1 cellular context compared by ENCODE assay signal in the genomic region with DNA sequence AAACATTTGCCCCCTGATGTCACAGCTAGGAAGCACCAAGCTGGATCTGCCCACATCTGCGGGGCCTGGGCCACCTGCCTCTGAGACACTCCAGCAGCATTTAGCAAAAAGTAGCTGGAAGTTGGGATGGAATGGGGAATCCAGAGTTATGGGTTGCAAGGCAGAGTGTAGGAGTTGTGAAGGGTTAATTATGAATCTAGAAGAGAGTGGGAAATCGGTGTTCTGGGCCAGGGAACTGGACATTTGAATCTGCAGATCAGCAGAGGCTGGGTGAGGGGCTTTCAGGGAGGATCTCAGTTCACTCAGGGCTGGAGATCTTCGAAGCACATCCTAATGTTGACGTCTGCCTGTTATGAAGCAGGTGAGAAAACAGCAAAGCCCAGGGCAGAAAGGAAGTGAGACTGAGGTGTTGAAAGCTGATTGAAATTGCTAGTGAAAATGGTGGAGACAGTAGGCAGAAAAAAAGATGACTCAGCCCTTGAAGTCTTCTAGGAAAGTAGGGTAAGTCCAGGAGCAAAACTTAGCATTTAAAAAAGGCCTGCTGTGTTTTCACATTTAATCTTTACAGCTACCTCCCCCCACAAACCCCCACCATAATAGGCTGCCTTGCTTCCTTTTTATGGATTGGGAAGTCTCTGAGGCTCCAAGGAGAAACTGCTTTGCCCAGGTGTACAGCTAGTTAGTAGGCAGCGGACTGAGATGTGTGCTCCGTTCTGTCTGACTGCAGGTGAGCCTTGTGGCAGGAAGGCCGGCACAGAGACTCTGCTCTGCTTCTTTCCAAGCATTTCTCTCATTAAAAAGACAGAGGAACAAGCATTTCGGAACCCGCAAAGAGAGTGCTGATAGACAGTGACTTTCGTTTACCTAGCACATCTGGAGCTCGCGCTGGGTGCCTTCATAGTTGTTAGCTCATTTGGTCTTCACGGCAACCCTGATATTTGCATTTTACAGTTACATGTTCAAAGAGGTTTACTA.
TF ChIP-seq lines count a peak whose summit lies in the region.

No MANE protein-coding gene starts in this region.

TF ChIP-seq in K562, 482 proteins besides CTCF, POLR2A, EP300 and RAD21 (continued from another document):
- TF ChIP-seq BCLAF1 (IDR thresholded peaks at IDR 0.05; ENCODE audit: borderline replicate concordance in 1 of 2, control insufficient read depth in 1 of 2, low read depth in 2 of 2, low read length in 1 of 2) (no peak), PBX2 (CRISPR knock-in tag; IDR thresholded peaks at IDR 0.05; ENCODE audit: low read depth) (no peak), PBX2 (tag; conservative IDR thresholded peaks at IDR 0.05; ENCODE audit: low read depth) (peak; percentile 77), POLR3G (IDR thresholded peaks at IDR 0.05; ENCODE audit: extremely low read depth, insufficient read length, insufficient replicate concordance) (no peak), ZNF436 (CRISPR knock-in tag; IDR thresholded peaks at IDR 0.05) (no peak), ASH1L (IDR thresholded peaks at IDR 0.05; ENCODE audit: borderline replicate concordance, low read depth, partially characterized antibody) (no peak), SIRT6 (IDR thresholded peaks at IDR 0.05; ENCODE audit: low read depth, low read length) (no peak), AFF1 (IDR thresholded peaks at IDR 0.05; ENCODE audit: low read depth in 1 of 2, partially characterized antibody in 2 of 2) (no peak), PRMT5 (CRISPR knock-in tag; IDR thresholded peaks at IDR 0.05) (no peak), HDAC3 (IDR thresholded peaks at IDR 0.05; ENCODE audit: borderline replicate concordance, partially characterized antibody) (no peak), MAFG (tag; conservative IDR thresholded peaks at IDR 0.05) (peak; percentile 91), MYBL2 (IDR thresholded peaks at IDR 0.05; ENCODE audit: low read depth) (no peak), MYBL2 (CRISPR knock-in tag; IDR thresholded peaks at IDR 0.05; ENCODE audit: borderline replicate concordance) (no peak), TOE1 (IDR thresholded peaks at IDR 0.05; ENCODE audit: borderline replicate concordance) (no peak), TOE1 (CRISPR knock-in tag; IDR thresholded peaks at IDR 0.05; ENCODE audit: borderline replicate concordance, low read depth) (no peak), MYNN (IDR thresholded peaks at IDR 0.05) (no peak), MYNN (CRISPR knock-in tag; IDR thresholded peaks at IDR 0.05) (no peak), EHMT2 (IDR thresholded peaks at IDR 0.05) (peak; percentile 54; the same call in 1 of the 2 replicates), KLF6 (CRISPR knock-in tag; IDR thresholded peaks at IDR 0.05; ENCODE audit: borderline replicate concordance) (no peak), PHTF2 (CRISPR knock-in tag; IDR thresholded peaks at IDR 0.05) (no peak), SAP30 (IDR thresholded peaks at IDR 0.05; ENCODE audit: borderline replicate concordance, insufficient read depth, low read depth, low read length, poor library complexity, severe bottlenecking) (no peak), TAF9B (IDR thresholded peaks at IDR 0.05; ENCODE audit: partially characterized antibody) (no peak), IRF9 (tag; IDR thresholded peaks at IDR 0.05) (no peak), BCOR (IDR thresholded peaks at IDR 0.05) (0 out of 2 replicates have a peak, but pooled peaks have one; percentile 35), SAFB (IDR thresholded peaks at IDR 0.05; ENCODE audit: borderline replicate concordance, low read depth, low read length) (no peak), NRF1 (conservative IDR thresholded peaks at IDR 0.05 in 1 of 2, IDR thresholded peaks at IDR 0.05 in 1 of 2) (no peak), NELFE (IDR thresholded peaks at IDR 0.05; ENCODE audit: insufficient read depth, insufficient read length) (no peak)
- TF ChIP-seq, protein P1, sequence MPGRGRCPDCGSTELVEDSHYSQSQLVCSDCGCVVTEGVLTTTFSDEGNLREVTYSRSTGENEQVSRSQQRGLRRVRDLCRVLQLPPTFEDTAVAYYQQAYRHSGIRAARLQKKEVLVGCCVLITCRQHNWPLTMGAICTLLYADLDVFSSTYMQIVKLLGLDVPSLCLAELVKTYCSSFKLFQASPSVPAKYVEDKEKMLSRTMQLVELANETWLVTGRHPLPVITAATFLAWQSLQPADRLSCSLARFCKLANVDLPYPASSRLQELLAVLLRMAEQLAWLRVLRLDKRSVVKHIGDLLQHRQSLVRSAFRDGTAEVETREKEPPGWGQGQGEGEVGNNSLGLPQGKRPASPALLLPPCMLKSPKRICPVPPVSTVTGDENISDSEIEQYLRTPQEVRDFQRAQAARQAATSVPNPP (IDR thresholded peaks at IDR 0.05; ENCODE audit: borderline replicate concordance, insufficient read depth, insufficient read length) = no peak
